Comparison of ENCODE assay signal across 20 cellular contexts in the genomic region with DNA sequence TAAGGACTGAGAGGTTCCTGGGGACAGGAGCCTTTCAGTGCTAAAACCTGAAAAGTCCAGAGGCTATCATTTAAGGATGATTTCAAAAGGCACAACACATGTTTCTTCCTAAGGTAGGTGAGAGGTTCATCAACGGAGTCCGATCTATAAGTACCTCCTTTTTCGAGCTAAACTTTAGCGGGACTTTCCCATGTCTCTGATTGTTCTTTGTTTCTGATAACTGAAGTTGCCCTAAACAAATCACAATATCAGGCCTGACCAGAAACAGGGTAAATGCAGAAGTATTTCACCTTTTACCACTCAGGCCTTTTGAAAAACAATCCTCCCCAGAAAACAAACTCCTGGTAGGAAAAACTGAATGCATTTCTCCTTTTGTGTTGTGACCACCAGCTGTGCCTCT. TPM values are rescaled to one million over a fixed set of nuclear protein-coding genes. Genes with fewer than 3 reads are reported as not detected.
A peak's percentile ranks its signal among the peaks of the same experiment; 100 is the strongest.
DNase-seq lines count a peak whose midpoint lies in the region; ATAC-seq, FAIRE-seq and TF ChIP-seq lines count a peak whose summit lies in the region.
"Had no signal": no experiment of that assay in that cellular context is flagged by ENCODE, and none has a peak within 500 bp of the region (broad histone marks: within the 10 kb centered on the region; RNA-seq: fewer than 3 reads in every experiment).

No MANE protein-coding gene starts in this region.

- intact Hi-C loops in GM12878 (cut with micrococcal nuclease; ENCODE audit: unreplicated experiment) = no loop called here

- H3K9me3 ChIP-seq in GM12878 (replicated peaks; ENCODE audit: control insufficient read depth, insufficient read depth, low read length) (no peaks in the 10 kb centered on the region; the same call in 2 of the 3 replicates), iPS-18a (ENCODE audit: control insufficient read depth, low read depth, low read length) (no peaks in the 10 kb centered on the region)
- H3K9me3 ChIP-seq: BLaER1 had no signal

- in situ Hi-C loops in GM12878 (cut with MboI) = no loop called here

- H3K27ac ChIP-seq in GM12878 (ENCODE audit: control insufficient read depth, insufficient read depth) (peak overlapping the region; percentile 40), iPS-18a (ENCODE audit: low read length) (peak overlapping the region; percentile 81), substantia nigra (ENCODE audit: low read depth, low read length, poor library complexity, severe bottlenecking) (no peak overlapping the region), coronary artery (no peak overlapping the region)
- H3K27ac ChIP-seq: 22Rv1, BLaER1 had no signal

- TF ChIP-seq RAD21 in GM12878 (IDR thresholded peaks at IDR 0.05; ENCODE audit: insufficient read depth, low read depth, low read length) = no peak

- TF ChIP-seq EP300 in GM12878 (IDR thresholded peaks at IDR 0.05; ENCODE audit: borderline replicate concordance in 1 of 2, control insufficient read depth in 1 of 2, low read depth in 2 of 2, low read length in 2 of 2) = no peak

- no peaks in the 10 kb centered on the region for H3K79me2 ChIP-seq in GM12878 (ENCODE audit: control insufficient read depth, insufficient read depth, low read length)

- peak overlapping the region; percentile 5 for H3K27ac Mint-ChIP-seq in type B pancreatic cell
- H3K27ac Mint-ChIP-seq: activated naive CD8-positive, alpha-beta T cell; dendritic cell treated with granulocyte-macrophage colony-stimulating factor and Interleukin-4, amounts not matched to agents 40 ng/mL and 50 ng/mL, for 4 days; stimulated activated effector memory CD8-positive, alpha-beta T cell treated with anti-CD3 and anti-CD28 coated beads, Interleukin-12 subunit alpha, Interleukin-12 subunit beta, amount 100 ng/mL, for 72 hours had no signal

- CTCF ChIA-PET in GM12878 (lab: Yijun Ruan, JAX) = interaction anchor here (0.6 to 3.4 kb wide), 7 partner anchors 8 to 1222 kb away, joined by 3 to 23 read pairs (median 9); partner anchors contain the start of genes BMX, PIR and VEGFD

- no peak overlapping the region for H3K4me3 Mint-ChIP-seq in type B pancreatic cell
- H3K4me3 Mint-ChIP-seq: activated naive CD8-positive, alpha-beta T cell; dendritic cell treated with granulocyte-macrophage colony-stimulating factor and Interleukin-4, amounts not matched to agents 40 ng/mL and 50 ng/mL, for 4 days; stimulated activated effector memory CD8-positive, alpha-beta T cell treated with anti-CD3 and anti-CD28 coated beads, Interleukin-12 subunit alpha, Interleukin-12 subunit beta, amount 100 ng/mL, for 72 hours had no signal

- H3K36me3 Mint-ChIP-seq in type B pancreatic cell = peaks cover 16% of the 10 kb centered on the region
- H3K36me3 Mint-ChIP-seq: activated naive CD8-positive, alpha-beta T cell; stimulated activated effector memory CD8-positive, alpha-beta T cell treated with anti-CD3 and anti-CD28 coated beads, Interleukin-12 subunit alpha, Interleukin-12 subunit beta, amount 100 ng/mL, for 72 hours had no signal

- no peak overlapping the region for H3K4me2 ChIP-seq in GM12878 (ENCODE audit: control insufficient read depth, insufficient read depth)
- H3K4me2 ChIP-seq: BLaER1 had no signal

- no peaks in the 10 kb centered on the region for H3K27me3 Mint-ChIP-seq in type B pancreatic cell
- H3K27me3 Mint-ChIP-seq: activated naive CD8-positive, alpha-beta T cell had no signal

- DNase-seq in NCI-H748 (lab: John Stamatoyannopoulos, UW; ENCODE audit: unreplicated experiment) = peak; percentile 28
- no peak for DNase-seq in NCI-H748 treated with DMSO at 0.1 percent for 48 hours (lab: John Stamatoyannopoulos, UW)
- no peak for DNase-seq in GM12878 (ENCODE audit: low read depth, low spot score)
- no peak for DNase-seq in type B pancreatic cell (ENCODE audit: extremely low spot score, unreplicated experiment)
- no peak for DNase-seq in substantia nigra (lab: John Stamatoyannopoulos, UW)
- no peak for DNase-seq in NCI-H1694 treated with DMSO at 0.1 percent for 48 hours (lab: John Stamatoyannopoulos, UW)
- DNase-seq in coronary artery (ENCODE audit: low spot score) = no peak
- DNase-seq: activated CD4-positive, CD25-positive, alpha-beta regulatory T cell treated with anti-CD3 and anti-CD28 coated beads, Interleukin-2, amount 50 U/mL, for 72 hours; NCI-H1436 treated with DMSO at 0.1 percent for 48 hours; occipital lobe had no signal

- H3K4me1 ChIP-seq in GM12878 (ENCODE audit: control insufficient read depth, insufficient read depth, low read length) = no peaks in the 10 kb centered on the region
- peaks cover 21% of the 10 kb centered on the region for H3K4me1 ChIP-seq in iPS-18a (ENCODE audit: control insufficient read depth, low read depth, low read length)
- H3K4me1 ChIP-seq: BLaER1 had no signal

- SMC1A ChIA-PET in GM12878 (lab: Charles Lee; ENCODE audit: uncharacterized antibody, unreplicated experiment) = interaction anchor here (0.5 to 2.0 kb wide), 3 partner anchors 18 to 94 kb away, joined by 3 to 7 read pairs (median 3); partner anchors contain the start of gene PIR

- H3K9me3 Mint-ChIP-seq in type B pancreatic cell = peaks cover 5% of the 10 kb centered on the region
- H3K9me3 Mint-ChIP-seq: dendritic cell treated with granulocyte-macrophage colony-stimulating factor and Interleukin-4, amounts not matched to agents 40 ng/mL and 50 ng/mL, for 4 days; stimulated activated effector memory CD8-positive, alpha-beta T cell treated with anti-CD3 and anti-CD28 coated beads, Interleukin-12 subunit alpha, Interleukin-12 subunit beta, amount 100 ng/mL, for 72 hours had no signal

- H3K9ac ChIP-seq in GM12878 (ENCODE audit: control insufficient read depth, insufficient read depth, low read length) (no peak overlapping the region), iPS-18a (ENCODE audit: low read length) (peak overlapping the region; percentile 26)
- H3K9ac ChIP-seq: BLaER1 had no signal

- POLR2A ChIA-PET in GM12878 (lab: Charles Lee) = interaction anchor here (0.6 kb wide), 1 partner anchor 284 kb away, joined by 3 read pairs; no protein-coding TSS in a partner anchor

- FAIRE-seq in GM12878 (lab: Jason Lieb, UNC) = no peak
- FAIRE-seq: H54, HepG2 had no signal

- H3K36me3 ChIP-seq in GM12878 (ENCODE audit: control insufficient read depth in 2 of 2, insufficient read depth in 2 of 2, low read length in 1 of 2) (no peaks in the 10 kb centered on the region), iPS-18a (ENCODE audit: control insufficient read depth, low read depth, low read length) (peaks cover 4% of the 10 kb centered on the region)
- H3K36me3 ChIP-seq: BLaER1 had no signal

- TF ChIP-seq POLR2A in GM12878 (IDR thresholded peaks at IDR 0.05; ENCODE audit: low read depth, low read length) = no peak

- 91% methylated on average over 4 of the region's 4 CpGs for WGBS in GM12878 (ENCODE audit: insufficient coverage, insufficient replicate concordance, low lambda C conversion rate, missing lambda C conversion rate)

- H4K20me1 ChIP-seq in GM12878 (ENCODE audit: control insufficient read depth, insufficient read depth) = no peaks in the 10 kb centered on the region

- H3K27me3 ChIP-seq in GM12878 (replicated peaks in 1 of 2; ENCODE audit: control insufficient read depth in 2 of 2, insufficient read depth in 2 of 2, low read length in 1 of 2) (no peaks in the 10 kb centered on the region), iPS-18a (ENCODE audit: control insufficient read depth, insufficient read depth, low read length) (no peaks in the 10 kb centered on the region)

- H3K4me3 ChIP-seq in GM12878 = no peak overlapping the region
- H3K4me3 ChIP-seq in iPS-18a (ENCODE audit: low read length) = peak overlapping the region; percentile 10
- no peak overlapping the region for H3K4me3 ChIP-seq in coronary artery
- H3K4me3 ChIP-seq: BLaER1 had no signal

- BruUV-seq in GM12878 (replicated peaks; lab: Mats Ljungman, UMichigan) = no TSS peak

- no peak for TF ChIP-seq CTCF in GM12878 (IDR thresholded peaks at IDR 0.05 in 2 of 3, conservative IDR thresholded peaks at IDR 0.05 in 1 of 3; ENCODE audit: control insufficient read depth in 2 of 3, extremely low read depth in 1 of 3, insufficient read depth in 1 of 3, low read depth in 3 of 3, low read length in 3 of 3)
- TF ChIP-seq CTCF in type B pancreatic cell (conservative IDR thresholded peaks at IDR 0.05) = no peak
- TF ChIP-seq CTCF in coronary artery (IDR thresholded peaks at IDR 0.05) = no peak

- RAD21 ChIA-PET in GM12878 (lab: Charles Lee; ENCODE audit: unreplicated experiment) = interaction anchor here (1.6 to 2.3 kb wide), 2 partner anchors 17 to 90 kb away, joined by 7 read pairs; partner anchors contain the start of gene PIR

- H3K4me1 Mint-ChIP-seq in type B pancreatic cell (ENCODE audit: unreplicated experiment) = peaks cover 5% of the 10 kb centered on the region
- H3K4me1 Mint-ChIP-seq: stimulated activated effector memory CD8-positive, alpha-beta T cell treated with anti-CD3 and anti-CD28 coated beads, Interleukin-12 subunit alpha, Interleukin-12 subunit beta, amount 100 ng/mL, for 72 hours had no signal

- no peak for ATAC-seq in GM12878
- ATAC-seq: HepG2; stimulated activated effector memory CD8-positive, alpha-beta T cell treated with anti-CD3 and anti-CD28 coated beads, Interleukin-12 subunit alpha, Interleukin-12 subunit beta, amount 100 ng/mL, for 72 hours had no signal

- no peak overlapping the region for H2AFZ ChIP-seq in GM12878 (ENCODE audit: control insufficient read depth, low read depth, low read length)

RNA-seq across cellular contexts. Expression of gene PIR, which starts 17.6 kb away (rescaled TPM):
- total RNA-seq in GM12878 (2013; cell fraction: nucleolus; rRNA removed) = 2.4 and 4.4 TPM in 2 replicates
- total RNA-seq in GM12878 (2014; rRNA removed) (3.8 and 5.3 TPM in 2 replicates), GM12878 (2014; rRNA removed; fragmentation: Illumina TruSeq; extraction: Trizol) (5.3 and 6.3 TPM in 2 replicates), GM12878 (2021) (4.1 and 5.0 TPM in 2 replicates), type B pancreatic cell (ENCODE audit: low replicate concordance) (23.6 and 36.2 TPM in 2 replicates)
- 5.9 TPM for polyA plus RNA-seq in GM12878 (2011; ENCODE audit: low read depth)
- polyA plus RNA-seq in GM12878 (2011; rRNA removed) (16.5 and 25.2 TPM in 2 replicates), GM12878 (2014; fragmentation: Illumina TruSeq; extraction: Trizol) (6.6 and 7.3 TPM in 2 replicates), GM12878 (2014; fragmentation: Nextera tagmentation; extraction: Ambion mirVana) (10 to 100 TPM; 10.4 to 10.9 TPM), GM12878 (2014; rRNA removed) (5.4 and 5.7 TPM in 2 replicates), GM12878 (2016; fragmentation: Nextera tagmentation; extraction: Ambion mirVana) (1 to 10 TPM; 7.4 to 9.9 TPM)
- 10.7 and 15.3 TPM in 2 replicates for polyA plus RNA-seq in GM12878 (2011; cell fraction: cytosol; rRNA removed)
- polyA plus RNA-seq in GM12878 (2011; cell fraction: nucleus; rRNA removed) = 8.2 and 8.8 TPM in 2 replicates
- polyA plus RNA-seq in GM12878 (2012) = 7.1 and 7.3 TPM in 2 replicates
- 6.9 and 7.0 TPM in 2 replicates for polyA minus RNA-seq in GM12878 (2011; rRNA and poly(A)+ RNA removed)
- 3.1 and 4.8 TPM in 2 replicates for polyA minus RNA-seq in GM12878 (2011; cell fraction: cytosol; rRNA and poly(A)+ RNA removed)
- 3.7 and 4.0 TPM in 2 replicates for polyA minus RNA-seq in GM12878 (2011; cell fraction: nucleus; rRNA and poly(A)+ RNA removed)

RNA-seq across cellular contexts. Expression of gene BMX, which starts 25.1 kb away (rescaled TPM):
- not detected in 2 replicates for total RNA-seq in GM12878 (2013; cell fraction: nucleolus; rRNA removed)
- total RNA-seq in GM12878 (2014; rRNA removed) (not detected in 2 replicates), GM12878 (2014; rRNA removed; fragmentation: Illumina TruSeq; extraction: Trizol) (not detected in 2 replicates), GM12878 (2021) (not detected in 2 replicates), type B pancreatic cell (ENCODE audit: low replicate concordance) (0.24 TPM in 1 of 2 replicates, not detected in the other)
- not detected for polyA plus RNA-seq in GM12878 (2011; ENCODE audit: low read depth)
- polyA plus RNA-seq in GM12878 (2011; rRNA removed) (not detected in 2 replicates), GM12878 (2014; fragmentation: Illumina TruSeq; extraction: Trizol) (not detected in 2 replicates), GM12878 (2014; fragmentation: Nextera tagmentation; extraction: Ambion mirVana) (not detected), GM12878 (2014; rRNA removed) (not detected in 2 replicates), GM12878 (2016; fragmentation: Nextera tagmentation; extraction: Ambion mirVana) (not detected)
- not detected in 2 replicates for polyA plus RNA-seq in GM12878 (2011; cell fraction: cytosol; rRNA removed)
- polyA plus RNA-seq in GM12878 (2011; cell fraction: nucleus; rRNA removed) = not detected in 2 replicates
- not detected in 2 replicates for polyA plus RNA-seq in GM12878 (2012)
- not detected in 2 replicates for polyA minus RNA-seq in GM12878 (2011; rRNA and poly(A)+ RNA removed)
- not detected in 2 replicates for polyA minus RNA-seq in GM12878 (2011; cell fraction: cytosol; rRNA and poly(A)+ RNA removed)
- not detected in 2 replicates for polyA minus RNA-seq in GM12878 (2011; cell fraction: nucleus; rRNA and poly(A)+ RNA removed)
- total RNA-seq: activated CD8-positive, alpha-beta memory T cell treated with anti-CD3 and anti-CD28 coated beads for 36 hours; G401; HepG2 had no signal
- polyA plus RNA-seq: HepG2 had no signal

Comparison
In these comparisons a context has a peak if more than half of its experiments do, and no peak if none do; other contexts are left out.
1. H3K27ac ChIP-seq: peak in GM12878 (single experiment) and iPS-18a (single experiment); none in substantia nigra (single experiment) and coronary artery (0 of 2).